Comparison of ENCODE assay signal across 1 cellular context in the genomic region with DNA sequence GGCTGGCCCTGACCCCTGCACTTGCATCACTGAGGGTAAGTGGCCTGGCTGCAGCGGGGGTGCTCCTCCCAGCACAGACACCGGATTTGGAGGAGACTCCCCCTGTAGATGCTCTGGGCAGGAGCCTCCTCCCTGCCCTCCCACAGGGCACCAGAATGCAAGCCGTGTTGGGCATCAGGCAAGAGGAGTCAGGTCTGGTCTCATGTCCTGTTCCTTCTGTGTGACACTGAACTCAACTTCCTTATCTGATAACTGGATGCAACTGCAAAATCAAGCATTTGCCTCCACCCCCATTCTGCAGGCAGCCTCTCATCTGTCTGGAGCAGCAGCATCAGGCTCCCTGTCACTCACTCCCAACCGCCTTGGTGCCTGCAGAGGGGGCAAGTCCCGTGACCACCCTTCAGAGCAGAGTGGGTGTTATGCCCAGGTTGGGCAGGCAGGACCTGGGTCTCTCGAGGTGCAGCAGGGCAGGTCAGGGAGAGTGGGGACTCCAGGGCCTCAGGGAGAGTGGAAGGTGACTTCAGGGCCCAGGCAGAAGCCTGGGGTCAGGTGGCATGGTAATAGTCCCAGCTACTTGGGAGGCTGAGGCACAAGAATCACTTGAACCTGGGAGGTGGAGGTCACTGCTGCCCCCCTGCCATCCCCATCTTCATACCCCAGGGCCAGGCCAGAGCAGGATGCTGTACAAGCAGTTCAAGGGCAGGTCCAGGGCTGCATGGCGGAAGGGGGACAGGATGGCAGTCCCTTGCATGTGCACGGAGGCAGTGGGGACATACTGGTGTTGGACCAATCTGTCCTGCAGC.
A peak's percentile ranks its signal among the peaks of the same experiment; 100 is the strongest.
TF ChIP-seq lines count a peak whose summit lies in the region.

No MANE protein-coding gene starts in this region.

TF ChIP-seq in H1, 55 proteins besides CTCF, POLR2A, EP300 and RAD21:
- TF ChIP-seq ASH2L (IDR thresholded peaks at IDR 0.05; ENCODE audit: low read length) (peak; percentile 37), ZNF274 (IDR thresholded peaks at IDR 0.05; ENCODE audit: borderline replicate concordance, extremely low read depth, low read length) (no peak)
